Comparison of ENCODE assay signal across 1 cellular context in genomic region chrX:13694359-13694758, GRCh38.
TF ChIP-seq lines count a peak whose summit lies in the region.

No MANE protein-coding gene starts in this region.

TF ChIP-seq in SK-N-SH, 30 proteins besides CTCF, POLR2A, EP300 and RAD21 (continued from another document):
- no peak for TF ChIP-seq USF1 (IDR thresholded peaks at IDR 0.05; ENCODE audit: borderline replicate concordance, low read depth)
